In the genomic region with DNA sequence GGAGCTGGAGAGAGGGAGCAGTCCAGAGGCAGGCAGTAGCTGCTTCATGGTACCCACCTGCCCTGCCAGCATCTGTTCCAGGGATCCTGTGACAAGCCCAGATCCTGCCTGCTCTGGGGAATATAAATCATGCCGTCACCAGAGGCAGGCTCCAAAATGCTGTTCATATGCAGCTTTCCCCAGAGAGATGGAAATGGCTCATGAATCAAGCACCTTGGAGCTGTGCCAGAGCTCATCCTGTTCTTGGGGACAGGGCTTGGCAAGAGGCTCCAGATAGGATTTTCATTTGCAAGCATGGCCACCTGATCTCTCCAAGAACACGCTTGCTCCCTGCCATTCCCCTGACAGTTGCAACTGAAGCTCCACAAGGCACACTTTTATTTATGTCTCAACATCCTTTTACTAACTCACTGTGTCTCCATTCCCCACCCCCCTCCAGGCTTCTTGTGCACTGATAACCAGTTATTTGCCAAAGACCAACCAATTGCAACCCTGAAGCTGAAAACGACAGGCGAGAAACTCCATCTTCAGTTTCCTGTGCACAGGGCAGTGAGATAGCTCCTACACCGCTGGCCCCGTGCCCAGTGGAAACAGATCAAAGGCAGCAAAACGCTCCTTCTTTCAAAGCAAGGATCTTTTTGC, we compare ENCODE assay signal across 8 cellular contexts.
DNase-seq lines count a peak whose midpoint lies in the region; ATAC-seq and TF ChIP-seq lines count a peak whose summit lies in the region.

No MANE protein-coding gene starts in this region.

- H3K27ac Mint-ChIP-seq in activated CD4-positive, alpha-beta T cell treated with anti-CD3 and anti-CD28 coated beads, Interleukin-2, amount 10 ng/mL, durations not matched to agents 7 days and 5 days: no peak overlapping the region

- TF ChIP-seq CTCF in GM12865 (IDR thresholded peaks at IDR 0.05; ENCODE audit: insufficient read depth, low read depth, low read length, missing control alignments) (no peak), dorsolateral prefrontal cortex (IDR thresholded peaks at IDR 0.05 in 54 of 56, conservative IDR thresholded peaks at IDR 0.05 in 2 of 56; ENCODE audit: low read depth in 1 of 56, partially characterized antibody in 56 of 56) (peak in 2 of 56 donors; percentile 7)

- H3K4me3 ChIP-seq in GM12865 (ENCODE audit: low read depth, low read length) (no peak overlapping the region), dorsolateral prefrontal cortex (peak overlapping the region in 7 of 59 donors; percentile 1 to 31 (median 12)), muscle layer of colon (ENCODE audit: low read depth in 1 of 2, low read length in 2 of 2) (peak overlapping the region in 1 of 2 donors; percentile 26)

- peaks cover 2% of the 10 kb centered on the region for H3K4me1 Mint-ChIP-seq in activated CD4-positive, alpha-beta T cell treated with anti-CD3 and anti-CD28 coated beads, Interleukin-2, amount 10 ng/mL, durations not matched to agents 7 days and 5 days

- H3K4me1 ChIP-seq in muscle layer of colon (ENCODE audit: insufficient read depth, low read length): peaks cover 33% of the 10 kb centered on the region

- peaks cover 6% of the 10 kb centered on the region for H3K27me3 Mint-ChIP-seq in activated CD4-positive, alpha-beta T cell treated with anti-CD3 and anti-CD28 coated beads, Interleukin-2, amount 10 ng/mL, durations not matched to agents 7 days and 5 days

- CTCF ChIA-PET in activated CD4-positive, alpha-beta T cell treated with anti-CD3 and anti-CD28 coated beads, Interleukin-2, amount 10 ng/mL, durations not matched to agents 7 days and 5 days (lab: Charles Lee): interaction anchor here (0.5 kb wide), 1 partner anchor 1168 kb away, joined by 3 read pairs; no protein-coding TSS in a partner anchor

- H3K27ac ChIP-seq in dorsolateral prefrontal cortex: peak overlapping the region in 58 of 59 donors; percentile 33 to 96 (median 87)
- H3K27ac ChIP-seq in muscle layer of colon (ENCODE audit: low read depth, low read length): peak overlapping the region; percentile 55

- DNase-seq in GM12865 (ENCODE audit: low read depth) (peak; percentile 7), NCI-H226 (peak; percentile 3), dorsolateral prefrontal cortex (peak; percentile 44 to 91 (median 76)), CD1c-positive myeloid dendritic cell (ENCODE audit: extremely low spot score) (no peak)
- no peak for DNase-seq in activated CD4-positive, alpha-beta T cell treated with anti-CD3 and anti-CD28 coated beads, Interleukin-2, amount 10 ng/mL, durations not matched to agents 7 days and 5 days

- intact Hi-C loops in dorsolateral prefrontal cortex (cut with DNase I): no loop called here

- no peak overlapping the region for H3K9ac ChIP-seq in muscle layer of colon (ENCODE audit: low read length)

- H3K36me3 ChIP-seq in muscle layer of colon (ENCODE audit: insufficient read depth, low read length): no peaks in the 10 kb centered on the region

- no peaks in the 10 kb centered on the region for H3K9me3 ChIP-seq in muscle layer of colon (ENCODE audit: low read length)

- H3K27me3 ChIP-seq in dorsolateral prefrontal cortex: no peaks in the 10 kb centered on the region
- H3K27me3 ChIP-seq in muscle layer of colon (ENCODE audit: control insufficient read depth in 1 of 2, insufficient read depth in 2 of 2, low read length in 2 of 2): no peaks in the 10 kb centered on the region

- POLR2A ChIA-PET in activated CD4-positive, alpha-beta T cell treated with anti-CD3 and anti-CD28 coated beads, Interleukin-2, amount 10 ng/mL, durations not matched to agents 7 days and 5 days (lab: Charles Lee): no interaction called here

- no peaks in the 10 kb centered on the region for H3K9me3 Mint-ChIP-seq in activated CD4-positive, alpha-beta T cell treated with anti-CD3 and anti-CD28 coated beads, Interleukin-2, amount 10 ng/mL, durations not matched to agents 7 days and 5 days

- no peak for ATAC-seq in GM21619 (IDR thresholded peaks at IDR 0.05; ENCODE audit: unreplicated experiment)
- ATAC-seq in GM21528 (IDR thresholded peaks at IDR 0.05; ENCODE audit: low FRiP score, unreplicated experiment): no peak

- no peaks in the 10 kb centered on the region for H3K36me3 Mint-ChIP-seq in activated CD4-positive, alpha-beta T cell treated with anti-CD3 and anti-CD28 coated beads, Interleukin-2, amount 10 ng/mL, durations not matched to agents 7 days and 5 days (ENCODE audit: low read depth)

- no peak overlapping the region for H3K4me3 Mint-ChIP-seq in activated CD4-positive, alpha-beta T cell treated with anti-CD3 and anti-CD28 coated beads, Interleukin-2, amount 10 ng/mL, durations not matched to agents 7 days and 5 days

Comparison
In these comparisons a context has a peak if more than half of its experiments do, and no peak if none do; other contexts are left out.
1. DNase-seq: peak in GM12865 (single experiment), NCI-H226 (single experiment) and dorsolateral prefrontal cortex (10 of 10); none in CD1c-positive myeloid dendritic cell (single experiment) and activated CD4-positive, alpha-beta T cell treated with anti-CD3 and anti-CD28 coated beads, Interleukin-2, amount 10 ng/mL, durations not matched to agents 7 days and 5 days (single experiment).